In genomic region chr5:25418319-25418859, GRCh38 we compare ENCODE assay signal across 34 cellular contexts.
"Had no signal": no experiment of that assay in that cellular context is flagged by ENCODE, and none has a peak within 500 bp of the region (broad histone marks: within the 10 kb centered on the region; RNA-seq: fewer than 3 reads in every experiment).

No MANE protein-coding gene starts in this region.

- H3K27me3 Mint-ChIP-seq: activated B cell treated with CpG ODN at 0.5 μM for 24 hours; activated CD4-positive, alpha-beta memory T cell treated with anti-CD3 and anti-CD28 coated beads for 36 hours; activated CD4-positive, alpha-beta T cell treated with anti-CD3 and anti-CD28 coated beads for 36 hours; activated CD4-positive, alpha-beta T cell treated with anti-CD3 and anti-CD28 coated beads, Interleukin-2, amount 10 ng/mL, durations not matched to agents 24 days and 14 days; activated CD8-positive, alpha-beta memory T cell treated with anti-CD3 and anti-CD28 coated beads, Interleukin-2, amount 10 ng/mL, durations not matched to agents 7 days and 5 days; activated naive CD4-positive, alpha-beta T cell treated with anti-CD3 and anti-CD28 coated beads, Interleukin-2, amount 10 ng/mL, durations not matched to agents 7 days and 5 days; activated naive CD8-positive, alpha-beta T cell treated with anti-CD3 and anti-CD28 coated beads, Interleukin-2, amount 10 ng/mL, durations not matched to agents 7 days and 5 days; central memory CD8-positive, alpha-beta T cell; dendritic cell treated with granulocyte-macrophage colony-stimulating factor and Interleukin-4, amounts not matched to agents 40 ng/mL and 50 ng/mL, for 4 days had no signal

- H3K27ac Mint-ChIP-seq: activated B cell treated with CpG ODN at 0.5 μM for 24 hours; activated CD4-positive, alpha-beta memory T cell treated with anti-CD3 and anti-CD28 coated beads for 36 hours; activated CD4-positive, alpha-beta T cell treated with anti-CD3 and anti-CD28 coated beads for 36 hours; activated CD4-positive, alpha-beta T cell treated with anti-CD3 and anti-CD28 coated beads, Interleukin-2, amount 10 ng/mL, durations not matched to agents 24 days and 14 days; activated CD8-positive, alpha-beta memory T cell treated with anti-CD3 and anti-CD28 coated beads, Interleukin-2, amount 10 ng/mL, durations not matched to agents 7 days and 5 days; activated CD8-positive, alpha-beta T cell treated with anti-CD3 and anti-CD28 coated beads, Interleukin-2, amount 10 ng/mL, durations not matched to agents 7 days and 5 days; activated naive CD4-positive, alpha-beta T cell treated with anti-CD3 and anti-CD28 coated beads, Interleukin-2, amount 10 ng/mL, durations not matched to agents 7 days and 5 days; activated naive CD4-positive, alpha-beta T cell treated with anti-CD3 and anti-CD28 coated beads, Interleukin-2, amount 50 U/mL, for 72 hours; activated naive CD8-positive, alpha-beta T cell treated with anti-CD3 and anti-CD28 coated beads, Interleukin-2, amount 10 ng/mL, durations not matched to agents 7 days and 5 days; activated T-helper 1 cell treated with anti-CD3 and anti-CD28 coated beads, Interleukin-12 subunit alpha, Interleukin-12 subunit beta, Interleukin-2, Interleukin-4 antibody, amounts not matched to agents 30 ng/mL and 10 ng/mL and 1 ng/mL, durations not matched to agents 14 hours and 24 hours and 36 hours; activated T-helper 2 cell treated with anti-CD3 and anti-CD28 coated beads, Interferon-gamma antibody, Interleukin-2, Interleukin-4, amounts not matched to agents 10 μg/mL and 5 μg/mL and 100 μg/mL, durations not matched to agents 14 hours and 24 hours and 36 hours; dendritic cell treated with granulocyte-macrophage colony-stimulating factor and Interleukin-4, amounts not matched to agents 40 ng/mL and 50 ng/mL, for 4 days; endodermal cell; T-helper 1 cell treated with Interleukin-12 subunit alpha and Interleukin-12 subunit beta and Interleukin-4 antibody, amounts not matched to agents 30 μg/mL and 1 μg/mL, for 36 hours had no signal

- H3K36me3 Mint-ChIP-seq: activated CD4-positive, alpha-beta memory T cell treated with anti-CD3 and anti-CD28 coated beads for 36 hours; activated CD8-positive, alpha-beta memory T cell treated with anti-CD3 and anti-CD28 coated beads, Interleukin-2, amount 10 ng/mL, durations not matched to agents 7 days and 5 days; activated naive CD4-positive, alpha-beta T cell treated with anti-CD3 and anti-CD28 coated beads, Interleukin-2, amount 10 ng/mL, durations not matched to agents 7 days and 5 days; activated naive CD4-positive, alpha-beta T cell treated with anti-CD3 and anti-CD28 coated beads, Interleukin-2, amount 50 U/mL, for 72 hours; activated naive CD8-positive, alpha-beta T cell treated with anti-CD3 and anti-CD28 coated beads, Interleukin-2, amount 10 ng/mL, durations not matched to agents 7 days and 5 days had no signal

- H3K9me3 Mint-ChIP-seq: activated CD4-positive, alpha-beta T cell treated with anti-CD3 and anti-CD28 coated beads, Interleukin-2, amount 10 ng/mL, durations not matched to agents 24 days and 14 days; dendritic cell treated with granulocyte-macrophage colony-stimulating factor and Interleukin-4, amounts not matched to agents 40 ng/mL and 50 ng/mL, for 4 days; endodermal cell had no signal

- H3K27me3 ChIP-seq: ascending aorta, brain microvascular endothelial cell, dorsolateral prefrontal cortex had no signal

- H3K4me1 ChIP-seq: ascending aorta had no signal

- H3K9me3 ChIP-seq: ascending aorta had no signal

- FAIRE-seq: bronchial epithelial cell, frontal cortex had no signal

- H3K4me3 ChIP-seq: ascending aorta, coronary artery, dorsolateral prefrontal cortex had no signal

- DNase-seq: activated B cell treated with CpG ODN at 0.5 μM for 24 hours; activated CD4-positive, alpha-beta memory T cell treated with anti-CD3 and anti-CD28 coated beads for 36 hours; activated CD4-positive, alpha-beta T cell treated with anti-CD3 and anti-CD28 coated beads for 36 hours; activated CD4-positive, alpha-beta T cell treated with anti-CD3 and anti-CD28 coated beads, Interleukin-2, amount 10 ng/mL, durations not matched to agents 24 days and 14 days; activated CD8-positive, alpha-beta memory T cell treated with anti-CD3 and anti-CD28 coated beads, Interleukin-2, amount 10 ng/mL, durations not matched to agents 7 days and 5 days; activated CD8-positive, alpha-beta memory T cell treated with anti-CD3 and anti-CD28 coated beads, Interleukin-2, amount 50 U/mL, for 4 hours; activated CD8-positive, alpha-beta T cell treated with anti-CD3 and anti-CD28 coated beads, Interleukin-2, amount 10 ng/mL, durations not matched to agents 7 days and 5 days; activated effector memory CD4-positive, alpha-beta T cell treated with anti-CD3 and anti-CD28 coated beads, Interleukin-2, amount 50 U/mL, for 16 hours; activated naive CD4-positive, alpha-beta T cell; activated naive CD4-positive, alpha-beta T cell treated with anti-CD3 and anti-CD28 coated beads, Interleukin-2, amount 10 ng/mL, durations not matched to agents 7 days and 5 days; activated naive CD8-positive, alpha-beta T cell treated with anti-CD3 and anti-CD28 coated beads, Interleukin-2, amount 10 ng/mL, durations not matched to agents 7 days and 5 days; activated T-cell treated with anti-CD3 and anti-CD28 coated beads, Interleukin-2, amount 50 U/mL, for 1 hour; activated T-cell treated with anti-CD3 and anti-CD28 coated beads, Interleukin-2, amount 50 U/mL, for 48 hours; brain microvascular endothelial cell; dorsolateral prefrontal cortex; effector memory CD4-positive, alpha-beta T cell; endodermal cell; foreskin fibroblast; head of caudate nucleus; hippocampal formation; T1000 had no signal

- H3K36me3 ChIP-seq: ascending aorta, brain microvascular endothelial cell had no signal

- ATAC-seq: activated CD4-positive, alpha-beta T cell treated with anti-CD3 and anti-CD28 coated beads for 36 hours; activated CD4-positive, CD25-positive, alpha-beta regulatory T cell treated with anti-CD3 and anti-CD28 coated beads, Interleukin-2, amount 50 U/mL, for 24 hours; activated CD8-positive, alpha-beta memory T cell treated with anti-CD3 and anti-CD28 coated beads, Interleukin-2, amount 10 ng/mL, durations not matched to agents 7 days and 5 days; activated CD8-positive, alpha-beta T cell treated with anti-CD3 and anti-CD28 coated beads, Interleukin-2, amount 10 ng/mL, durations not matched to agents 7 days and 5 days; activated naive CD4-positive, alpha-beta T cell treated with anti-CD3 and anti-CD28 coated beads, Interleukin-2, amount 50 U/mL, for 72 hours; esophagus mucosa had no signal

- H3K4me3 Mint-ChIP-seq: activated B cell treated with CpG ODN at 0.5 μM for 24 hours; activated CD4-positive, alpha-beta memory T cell treated with anti-CD3 and anti-CD28 coated beads for 36 hours; activated CD4-positive, alpha-beta T cell treated with anti-CD3 and anti-CD28 coated beads for 36 hours; activated CD4-positive, alpha-beta T cell treated with anti-CD3 and anti-CD28 coated beads, Interleukin-2, amount 10 ng/mL, durations not matched to agents 24 days and 14 days; activated CD8-positive, alpha-beta memory T cell treated with anti-CD3 and anti-CD28 coated beads, Interleukin-2, amount 10 ng/mL, durations not matched to agents 7 days and 5 days; activated CD8-positive, alpha-beta T cell treated with anti-CD3 and anti-CD28 coated beads, Interleukin-2, amount 10 ng/mL, durations not matched to agents 7 days and 5 days; activated naive CD4-positive, alpha-beta T cell treated with anti-CD3 and anti-CD28 coated beads, Interleukin-2, amount 10 ng/mL, durations not matched to agents 7 days and 5 days; activated naive CD8-positive, alpha-beta T cell treated with anti-CD3 and anti-CD28 coated beads, Interleukin-2, amount 10 ng/mL, durations not matched to agents 7 days and 5 days; activated T-helper 1 cell treated with anti-CD3 and anti-CD28 coated beads, Interleukin-12 subunit alpha, Interleukin-12 subunit beta, Interleukin-2, Interleukin-4 antibody, amounts not matched to agents 30 ng/mL and 10 ng/mL and 1 ng/mL, durations not matched to agents 14 hours and 24 hours and 36 hours; central memory CD8-positive, alpha-beta T cell; dendritic cell treated with granulocyte-macrophage colony-stimulating factor and Interleukin-4, amounts not matched to agents 40 ng/mL and 50 ng/mL, for 4 days; endodermal cell; T-helper 1 cell treated with Interleukin-12 subunit alpha and Interleukin-12 subunit beta and Interleukin-4 antibody, amounts not matched to agents 30 μg/mL and 1 μg/mL, for 36 hours had no signal

- H3K4me1 Mint-ChIP-seq: activated B cell treated with CpG ODN at 0.5 μM for 24 hours; activated CD4-positive, alpha-beta T cell treated with anti-CD3 and anti-CD28 coated beads for 36 hours; activated CD4-positive, alpha-beta T cell treated with anti-CD3 and anti-CD28 coated beads, Interleukin-2, amount 10 ng/mL, durations not matched to agents 24 days and 14 days; activated CD8-positive, alpha-beta memory T cell treated with anti-CD3 and anti-CD28 coated beads, Interleukin-2, amount 10 ng/mL, durations not matched to agents 7 days and 5 days; activated naive CD4-positive, alpha-beta T cell treated with anti-CD3 and anti-CD28 coated beads, Interleukin-2, amount 10 ng/mL, durations not matched to agents 7 days and 5 days; activated naive CD8-positive, alpha-beta T cell treated with anti-CD3 and anti-CD28 coated beads, Interleukin-2, amount 10 ng/mL, durations not matched to agents 7 days and 5 days; central memory CD8-positive, alpha-beta T cell; endodermal cell had no signal

- H3K27ac ChIP-seq: ascending aorta, brain microvascular endothelial cell, coronary artery, dorsolateral prefrontal cortex, VCaP had no signal
